20 cellular contexts compared by ENCODE assay signal in genomic region chr5:37740331-37741066, GRCh38.
DNase-seq lines count a peak whose midpoint lies in the region; ATAC-seq, FAIRE-seq and TF ChIP-seq lines count a peak whose summit lies in the region.
"Had no signal": no experiment of that assay in that cellular context is flagged by ENCODE, and none has a peak within 500 bp of the region (broad histone marks: within the 10 kb centered on the region; RNA-seq: fewer than 3 reads in every experiment).

No MANE protein-coding gene starts in this region.

- no peak for TF ChIP-seq POLR2A in H54 (IDR thresholded peaks at IDR 0.05; ENCODE audit: low read depth, low read length)

- in situ Hi-C loops in astrocyte of the spinal cord (cut with HindIII; ENCODE audit: low sequenced_read_pairs): no loop called here

- peak; percentile 60 for FAIRE-seq in H54 (lab: Jason Lieb, UNC)
- FAIRE-seq: frontal cortex, urothelium cell line had no signal

- no peak overlapping the region for H3K4me3 ChIP-seq in astrocyte of the spinal cord (ENCODE audit: low read depth, low read length)
- H3K4me3 ChIP-seq: skin epidermis had no signal

- ATAC-seq in GM21381 (IDR thresholded peaks at IDR 0.05; ENCODE audit: unreplicated experiment): no peak
- ATAC-seq: effector memory CD8-positive, alpha-beta T cell; stimulated activated naive B cell treated with anti-CD40 and anti-IgM and Interleukin-4, amounts not matched to agents 10 μg/mL and 1 μg/mL and 100 μg/mL, for 72 hours had no signal

- DNase-seq in H54 (ENCODE audit: insufficient read length, low spot score): no peak
- peak; percentile 64 for DNase-seq in astrocyte of the spinal cord (ENCODE audit: low read depth, low spot score)
- DNase-seq in kidney glomerular epithelial cell (lab: John Stamatoyannopoulos, UW): peak; percentile 37
- DNase-seq in GOT3 (lab: John Stamatoyannopoulos, UW): no peak
- DNase-seq in HT-29 (ENCODE audit: low spot score): no peak
- DNase-seq in HuH-7.5 (ENCODE audit: low spot score): no peak
- DNase-seq: activated CD4-positive, alpha-beta T cell treated with anti-CD3 and anti-CD28 coated beads for 1 hour; effector memory CD8-positive, alpha-beta T cell; GF-D8; NCI-H1105 treated with DMSO at 0.1 percent for 48 hours; NCI-H2171; NCI-H82; RPMI8226; stimulated activated naive B cell treated with anti-CD40 and anti-IgM and Interleukin-4, amounts not matched to agents 10 μg/mL and 1 μg/mL and 100 μg/mL, for 72 hours had no signal

- peak overlapping the region; percentile 85 for H3K27ac ChIP-seq in 22Rv1
- H3K27ac ChIP-seq: neutrophil had no signal

- TF ChIP-seq CTCF in 22Rv1 (IDR thresholded peaks at IDR 0.05): no peak
- TF ChIP-seq CTCF in astrocyte of the spinal cord (IDR thresholded peaks at IDR 0.05; ENCODE audit: low read depth, low read length): no peak

Comparison
In these comparisons a context has a peak if more than half of its experiments do, and no peak if none do; other contexts are left out.
1. DNase-seq: peak in astrocyte of the spinal cord (single experiment) and kidney glomerular epithelial cell (single experiment); none in H54 (single experiment), GOT3 (single experiment), HT-29 (single experiment) and HuH-7.5 (single experiment).